In the genomic region with DNA sequence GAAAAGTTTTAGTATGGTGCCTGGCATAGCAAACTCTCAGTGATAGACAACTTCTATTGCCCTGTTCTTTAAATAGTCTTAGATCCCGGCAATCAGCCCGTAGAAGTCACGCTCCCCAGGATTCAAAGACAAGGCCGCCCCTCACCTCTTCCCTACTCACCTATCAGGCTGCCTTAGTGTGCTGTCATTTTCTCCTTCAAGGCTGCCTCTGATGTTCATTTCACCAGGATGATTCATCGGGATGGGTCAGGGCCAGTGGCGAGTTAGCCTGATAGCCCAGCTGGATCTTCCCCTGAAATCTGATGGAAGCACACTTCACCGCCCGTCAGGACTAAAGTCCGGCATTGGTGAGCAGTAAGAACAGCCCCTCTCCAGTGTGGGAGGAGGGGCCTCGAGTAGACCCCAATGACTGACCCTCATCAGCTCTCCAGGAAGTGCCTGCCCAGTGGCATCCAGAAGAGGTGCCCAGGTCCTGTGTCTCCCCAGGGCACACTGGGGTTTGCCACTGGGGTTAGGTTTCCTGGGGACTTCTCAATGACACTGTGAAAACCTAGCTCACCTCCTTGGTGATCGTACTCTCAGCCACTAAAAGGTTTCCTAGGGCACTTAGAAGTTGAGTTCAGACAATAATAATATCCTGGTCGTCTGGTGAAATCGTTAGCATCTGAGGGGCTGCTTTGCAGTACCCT, we compare ENCODE assay signal across 1 cellular context.
TF ChIP-seq lines count a peak whose summit lies in the region.

No MANE protein-coding gene starts in this region.

TF ChIP-seq in HCT116, 20 proteins besides CTCF, POLR2A, EP300 and RAD21:
- TF ChIP-seq TCF7L2 (IDR thresholded peaks at IDR 0.05; ENCODE audit: borderline replicate concordance, extremely low read depth, insufficient read depth, insufficient read length) (peak; percentile 12), JUND (IDR thresholded peaks at IDR 0.05) (0 out of 2 replicates have a peak, but pooled peaks have one; percentile 16), FOSL1 (IDR thresholded peaks at IDR 0.05; ENCODE audit: low read depth) (peak; percentile 33; the same call in 1 of the 2 replicates), ELF1 (IDR thresholded peaks at IDR 0.05; ENCODE audit: borderline replicate concordance, low read depth) (no peak)
